Comparison of ENCODE assay signal across 12 cellular contexts in genomic region chr18:31230495-31230894, GRCh38.
DNase-seq lines count a peak whose midpoint lies in the region; ATAC-seq and TF ChIP-seq lines count a peak whose summit lies in the region.
"Had no signal": no experiment of that assay in that cellular context is flagged by ENCODE, and none has a peak within 500 bp of the region (broad histone marks: within the 10 kb centered on the region; RNA-seq: fewer than 3 reads in every experiment).

No MANE protein-coding gene starts in this region.

- WGBS in prostate gland: 39% methylated on average over 3 of the region's 3 CpGs

- H3K9me3 ChIP-seq in MG63 (no peaks in the 10 kb centered on the region), prostate gland (no peaks in the 10 kb centered on the region)

- no peak for TF ChIP-seq CTCF in prostate gland (IDR thresholded peaks at IDR 0.05)

- H3K27me3 ChIP-seq in MG63 (no peaks in the 10 kb centered on the region), prostate gland (replicated peaks; ENCODE audit: insufficient read depth) (no peaks in the 10 kb centered on the region)

- no peaks in the 10 kb centered on the region for H3K4me1 ChIP-seq in prostate gland (replicated peaks)

- H3K27ac ChIP-seq in prostate gland: no peak overlapping the region

- no peaks in the 10 kb centered on the region for H3K36me3 ChIP-seq in MG63
- no peaks in the 10 kb centered on the region for H3K36me3 ChIP-seq in prostate gland

- H3K27ac Mint-ChIP-seq in stimulated activated memory B cell treated with anti-CD40 and anti-IgM and Interleukin-4, amounts not matched to agents 10 μg/mL and 1 μg/mL and 100 μg/mL, for 72 hours: no peak overlapping the region
- H3K27ac Mint-ChIP-seq: stimulated activated naive CD8-positive, alpha-beta T cell treated with anti-CD3 and anti-CD28 coated beads, Interleukin-15, Interleukin-2, amounts not matched to agents 100 ng/mL and 50 ng/mL, for 24 hours had no signal

- peak; percentile 68 for DNase-seq in H4 (ENCODE audit: low spot score)
- DNase-seq in iris pigment epithelial cell (ENCODE audit: low read depth): peak; percentile 28
- no peak for DNase-seq in MG63
- no peak for DNase-seq in prostate gland (ENCODE audit: low spot score)
- DNase-seq: DMS153, NCI-H510A, right cardiac atrium had no signal

- intact Hi-C loops in prostate gland (cut with DNase I): loop anchor here (10.0 kb wide), 1 partner anchor 684 kb away; no protein-coding TSS in a partner anchor

- H3K9me3 Mint-ChIP-seq in stimulated activated memory B cell treated with anti-CD40 and anti-IgM and Interleukin-4, amounts not matched to agents 10 μg/mL and 1 μg/mL and 100 μg/mL, for 72 hours: peaks cover 2% of the 10 kb centered on the region

- no peaks in the 10 kb centered on the region for H3K36me3 Mint-ChIP-seq in stimulated activated memory B cell treated with anti-CD40 and anti-IgM and Interleukin-4, amounts not matched to agents 10 μg/mL and 1 μg/mL and 100 μg/mL, for 72 hours

- TF ChIP-seq POLR2A in prostate gland (IDR thresholded peaks at IDR 0.05): no peak

- no peaks in the 10 kb centered on the region for H3K27me3 Mint-ChIP-seq in stimulated activated memory B cell treated with anti-CD40 and anti-IgM and Interleukin-4, amounts not matched to agents 10 μg/mL and 1 μg/mL and 100 μg/mL, for 72 hours
- H3K27me3 Mint-ChIP-seq: stimulated activated naive CD8-positive, alpha-beta T cell treated with anti-CD3 and anti-CD28 coated beads, Interleukin-15, Interleukin-2, amounts not matched to agents 100 ng/mL and 50 ng/mL, for 24 hours had no signal

- no peak overlapping the region for H3K4me3 ChIP-seq in MG63
- H3K4me3 ChIP-seq in prostate gland: no peak overlapping the region

- no peaks in the 10 kb centered on the region for H3K4me1 Mint-ChIP-seq in stimulated activated memory B cell treated with anti-CD40 and anti-IgM and Interleukin-4, amounts not matched to agents 10 μg/mL and 1 μg/mL and 100 μg/mL, for 72 hours

- H3K4me3 Mint-ChIP-seq in stimulated activated memory B cell treated with anti-CD40 and anti-IgM and Interleukin-4, amounts not matched to agents 10 μg/mL and 1 μg/mL and 100 μg/mL, for 72 hours: no peak overlapping the region
- H3K4me3 Mint-ChIP-seq: stimulated activated naive CD8-positive, alpha-beta T cell treated with anti-CD3 and anti-CD28 coated beads, Interleukin-15, Interleukin-2, amounts not matched to agents 100 ng/mL and 50 ng/mL, for 24 hours had no signal

- ATAC-seq in GM18499 (IDR thresholded peaks at IDR 0.05; ENCODE audit: insufficient read depth, unreplicated experiment) (peak; percentile 84), HG03575 (IDR thresholded peaks at IDR 0.05; ENCODE audit: extremely low read depth, insufficient number of reproducible peaks, low FRiP score, unreplicated experiment) (peak; percentile 70), HG03025 (IDR thresholded peaks at IDR 0.05; ENCODE audit: low FRiP score, unreplicated experiment) (no peak)
- no peak for ATAC-seq in stimulated activated memory B cell treated with anti-CD40 and anti-IgM and Interleukin-4, amounts not matched to agents 10 μg/mL and 1 μg/mL and 100 μg/mL, for 72 hours
- ATAC-seq: right cardiac atrium had no signal

Comparison
In these comparisons a context has a peak if more than half of its experiments do, and no peak if none do; other contexts are left out.
1. ATAC-seq: peak in GM18499 (single experiment) and HG03575 (single experiment); none in HG03025 (single experiment) and stimulated activated memory B cell treated with anti-CD40 and anti-IgM and Interleukin-4, amounts not matched to agents 10 μg/mL and 1 μg/mL and 100 μg/mL, for 72 hours (single experiment).
2. DNase-seq: peak in H4 (single experiment) and iris pigment epithelial cell (single experiment); none in MG63 (single experiment) and prostate gland (single experiment).